ENCODE assay signal across 20 cellular contexts in the genomic region with DNA sequence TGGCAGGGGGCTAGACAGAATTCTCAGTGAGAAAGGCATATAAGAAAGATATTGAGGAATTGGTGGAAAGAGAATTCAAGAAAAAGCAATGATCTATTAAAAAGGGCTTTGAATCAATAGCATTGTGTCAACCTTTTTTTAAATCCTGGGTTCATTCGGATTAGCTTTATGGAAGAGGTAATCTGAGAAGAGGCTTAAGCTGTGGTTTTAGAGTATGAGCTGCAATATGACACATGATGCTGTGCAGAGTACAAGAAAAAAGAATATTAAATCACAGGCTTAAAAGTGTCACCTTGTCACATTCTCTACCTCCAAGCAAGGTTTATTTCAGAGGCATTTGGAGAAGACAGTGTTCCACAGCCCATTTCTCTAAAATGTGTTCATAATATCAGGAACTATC.
"Had no signal": no experiment of that assay in that cellular context is flagged by ENCODE, and none has a peak within 500 bp of the region (broad histone marks: within the 10 kb centered on the region; RNA-seq: fewer than 3 reads in every experiment).

No MANE protein-coding gene starts in this region.

- H3K36me3 ChIP-seq: left lung, sigmoid colon, spleen, tibial artery had no signal

- H2AFZ ChIP-seq: parathyroid adenoma had no signal

- H3K4me3 ChIP-seq: dorsolateral prefrontal cortex, left lung, mucosa of descending colon, sigmoid colon, skin epidermis, spleen, testis, tibial artery had no signal

- H3K9me3 ChIP-seq: mucosa of descending colon, sigmoid colon, testis, tibial artery had no signal

- H3K79me2 ChIP-seq: parathyroid adenoma had no signal

- H3K27ac ChIP-seq: dorsolateral prefrontal cortex, left lung, parathyroid adenoma, sigmoid colon, skin epidermis, spleen, testis, tibial artery had no signal

- H3K4me1 ChIP-seq: left lung, parathyroid adenoma, spleen had no signal

- ATAC-seq: left cardiac atrium; left lung; mucosa of descending colon; natural killer cell treated with Interleukin-12 subunit alpha and Interleukin-12 subunit beta and Interleukin-15 and Interleukin-18, amount 100 ng/mL, for 72 hours; right cardiac atrium; stimulated activated memory B cell treated with anti-CD40 and anti-IgM and Interleukin-4, amounts not matched to agents 10 μg/mL and 1 μg/mL and 100 μg/mL, for 72 hours; stimulated activated naive CD8-positive, alpha-beta T cell treated with anti-CD3 and anti-CD28 coated beads, Interleukin-15, Interleukin-2, amounts not matched to agents 100 U/mL and 50 U/mL, for 24 hours had no signal

- DNase-seq: dorsolateral prefrontal cortex; effector CD4-positive, alpha-beta T cell; kidney; left cardiac atrium; left lung; mesenchymal stem cell; mucosa of descending colon; naive B cell; right cardiac atrium; sigmoid colon; spleen; stimulated activated CD4-positive, alpha-beta T cell treated with anti-CD3 and anti-CD28 coated beads, Interleukin-4, amount 100 ng/mL, for 4 hours; stimulated activated naive CD8-positive, alpha-beta T cell treated with anti-CD3 and anti-CD28 coated beads, Interleukin-15, Interleukin-2, amounts not matched to agents 100 U/mL and 50 U/mL, for 24 hours; substantia nigra; testis; tibial artery had no signal

- H3K9ac ChIP-seq: parathyroid adenoma had no signal

- H3K27me3 ChIP-seq: dorsolateral prefrontal cortex, left lung, sigmoid colon, testis, tibial artery had no signal
